In genomic region chr17:32575865-32576264, GRCh38 we compare ENCODE assay signal across 1 cellular context.
TF ChIP-seq lines count a peak whose summit lies in the region.

No MANE protein-coding gene starts in this region.

TF ChIP-seq in GM12878, 131 proteins besides CTCF, POLR2A, EP300 and RAD21 (continued from another document):
- TF ChIP-seq BCL3 (IDR thresholded peaks at IDR 0.05; ENCODE audit: borderline replicate concordance, insufficient read depth, low read depth, low read length, poor library complexity, severe bottlenecking) (no peak), MYC (IDR thresholded peaks at IDR 0.05; ENCODE audit: insufficient read depth, insufficient read length, insufficient replicate concordance, low read length, severe bottlenecking) (no peak), GABPA (IDR thresholded peaks at IDR 0.05; ENCODE audit: low read depth) (no peak), ATF7 (IDR thresholded peaks at IDR 0.05; ENCODE audit: low read depth) (no peak), NFXL1 (IDR thresholded peaks at IDR 0.05; ENCODE audit: borderline replicate concordance) (no peak), HSF1 (IDR thresholded peaks at IDR 0.05; ENCODE audit: low read depth, low read length) (no peak), POLR2AphosphoS2 (IDR thresholded peaks at IDR 0.05; ENCODE audit: low read depth, low read length) (no peak), HDAC2 (IDR thresholded peaks at IDR 0.05) (no peak), NR2C2 (IDR thresholded peaks at IDR 0.05; ENCODE audit: borderline replicate concordance, control insufficient read depth, insufficient read length, low read depth) (no peak), IKZF1 (conservative IDR thresholded peaks at IDR 0.05) (0 out of 2 replicates have a peak, but pooled peaks have one; percentile 36), JUNB (IDR thresholded peaks at IDR 0.05) (peak; percentile 38; the same call in 1 of the 2 replicates), JUND (IDR thresholded peaks at IDR 0.05; ENCODE audit: low read depth, low read length) (no peak), ZNF207 (IDR thresholded peaks at IDR 0.05; ENCODE audit: borderline replicate concordance) (no peak), SPI1 (IDR thresholded peaks at IDR 0.05; ENCODE audit: borderline replicate concordance, insufficient read depth, low read depth, low read length) (no peak), CHD2 (IDR thresholded peaks at IDR 0.05; ENCODE audit: borderline replicate concordance, low read depth, low read length) (no peak), WRNIP1 (IDR thresholded peaks at IDR 0.05; ENCODE audit: borderline replicate concordance, low read depth, low read length) (no peak), SREBF1 (IDR thresholded peaks at IDR 0.05; ENCODE audit: low read length) (no peak), CREM (IDR thresholded peaks at IDR 0.05; ENCODE audit: low read depth) (no peak), EED (IDR thresholded peaks at IDR 0.05; ENCODE audit: low read depth) (peak; percentile 28; the same call in 1 of the 2 replicates), KAT2A (conservative IDR thresholded peaks at IDR 0.05; ENCODE audit: control insufficient read depth, low read depth, low read length) (no peak), FOXM1 (IDR thresholded peaks at IDR 0.05; ENCODE audit: low read depth, low read length) (no peak), IKZF2 (IDR thresholded peaks at IDR 0.05) (0 out of 4 replicates have a peak, but pooled peaks have one; percentile 15 to 24), ZBTB40 (IDR thresholded peaks at IDR 0.05; ENCODE audit: borderline replicate concordance) (no peak), RUNX3 (IDR thresholded peaks at IDR 0.05; ENCODE audit: low read length) (peak; percentile 97), NFYA (IDR thresholded peaks at IDR 0.05; ENCODE audit: borderline replicate concordance, low read depth, low read length) (no peak), CUX1 (IDR thresholded peaks at IDR 0.05; ENCODE audit: insufficient replicate concordance, low read depth, low read length) (no peak), NKRF (conservative IDR thresholded peaks at IDR 0.05) (no peak), MTA2 (IDR thresholded peaks at IDR 0.05; ENCODE audit: low read depth) (0 out of 2 replicates have a peak, but pooled peaks have one; percentile 20), BCL11A (IDR thresholded peaks at IDR 0.05; ENCODE audit: low read depth, low read length) (no peak), SMARCA5 (IDR thresholded peaks at IDR 0.05) (no peak), SIN3A (IDR thresholded peaks at IDR 0.05; ENCODE audit: low read depth, low read length) (no peak), PKNOX1 (IDR thresholded peaks at IDR 0.05) (peak; percentile 90), MLLT1 (IDR thresholded peaks at IDR 0.05) (0 out of 2 replicates have a peak, but pooled peaks have one; percentile 32), ESRRA (IDR thresholded peaks at IDR 0.05; ENCODE audit: low read length) (no peak), CEBPB (IDR thresholded peaks at IDR 0.05; ENCODE audit: borderline replicate concordance in 1 of 2, low read depth in 2 of 2, low read length in 2 of 2) (no peak), E2F4 (IDR thresholded peaks at IDR 0.05; ENCODE audit: low read depth, low read length) (no peak), KLF5 (IDR thresholded peaks at IDR 0.05; ENCODE audit: partially characterized antibody) (no peak), ASH2L (IDR thresholded peaks at IDR 0.05; ENCODE audit: borderline replicate concordance, low read depth) (no peak), DPF2 (IDR thresholded peaks at IDR 0.05) (0 out of 2 replicates have a peak, but pooled peaks have one; percentile 23), ZNF622 (IDR thresholded peaks at IDR 0.05) (no peak), ELK1 (IDR thresholded peaks at IDR 0.05; ENCODE audit: low read depth, low read length) (no peak), TCF7 (IDR thresholded peaks at IDR 0.05; ENCODE audit: borderline replicate concordance) (no peak), POLR2AphosphoS5 (IDR thresholded peaks at IDR 0.05; ENCODE audit: low read length) (no peak)
TF ChIP-seq in GM12878: peak in this region for 13.
